ENCODE assay signal across 8 cellular contexts in the genomic region with DNA sequence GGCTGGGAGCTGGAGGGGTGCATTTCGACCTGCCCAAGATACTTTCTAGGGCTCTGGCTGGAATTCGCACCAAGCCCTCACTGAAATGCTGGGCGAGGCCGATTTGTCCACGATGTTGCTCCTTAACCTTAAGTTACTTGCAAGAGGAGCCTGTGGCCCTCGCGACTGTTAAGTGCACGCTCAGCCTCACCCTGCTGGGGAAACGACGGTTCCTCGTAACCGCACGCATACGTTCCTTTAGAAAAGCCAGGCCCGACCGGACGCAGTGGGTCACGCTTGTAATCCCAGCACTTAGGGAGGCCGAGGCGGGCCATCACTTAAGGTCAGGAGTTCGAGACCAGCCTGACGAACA. TPM values are rescaled to one million over a fixed set of nuclear protein-coding genes. Genes with fewer than 3 reads are reported as not detected.
A peak's percentile ranks its signal among the peaks of the same experiment; 100 is the strongest.
DNase-seq lines count a peak whose midpoint lies in the region; ATAC-seq and TF ChIP-seq lines count a peak whose summit lies in the region.

No MANE protein-coding gene starts in this region.

- peaks cover 33% of the 10 kb centered on the region for H3K4me1 Mint-ChIP-seq in T-helper 1 cell treated with Interleukin-12 subunit alpha and Interleukin-12 subunit beta and Interleukin-4 antibody, amounts not matched to agents 30 μg/mL and 1 μg/mL, for 36 hours (ENCODE audit: low read depth)

- peaks cover 2% of the 10 kb centered on the region for H3K36me3 Mint-ChIP-seq in T-helper 1 cell treated with Interleukin-12 subunit alpha and Interleukin-12 subunit beta and Interleukin-4 antibody, amounts not matched to agents 30 μg/mL and 1 μg/mL, for 36 hours (ENCODE audit: low read depth)

- H3K9ac ChIP-seq in mucosa of rectum (ENCODE audit: low read depth in 1 of 2, low read length in 2 of 2) = peak overlapping the region; percentile 84 to 98

- H3K27me3 ChIP-seq in mucosa of rectum (ENCODE audit: control insufficient read depth in 2 of 2, insufficient read depth in 2 of 2, low read length in 2 of 2) = no peaks in the 10 kb centered on the region
- no peaks in the 10 kb centered on the region for H3K27me3 ChIP-seq in uterus

- H3K27me3 Mint-ChIP-seq in T-helper 1 cell treated with Interleukin-12 subunit alpha and Interleukin-12 subunit beta and Interleukin-4 antibody, amounts not matched to agents 30 μg/mL and 1 μg/mL, for 36 hours (ENCODE audit: low read depth) = no peaks in the 10 kb centered on the region

- no peaks in the 10 kb centered on the region for H3K36me3 ChIP-seq in mucosa of rectum (ENCODE audit: control insufficient read depth in 2 of 2, insufficient read depth in 2 of 2, low read length in 2 of 2)
- H3K36me3 ChIP-seq in uterus = no peaks in the 10 kb centered on the region

- H3K27ac ChIP-seq in epithelial cell of prostate (peak overlapping the region; percentile 93), mucosa of rectum (ENCODE audit: low read depth in 2 of 2, low read length in 2 of 2) (peak overlapping the region; percentile 98 to 99), uterus (peak overlapping the region; percentile 94 to 97)

- DNase-seq in COLO668 (lab: John Stamatoyannopoulos, UW; ENCODE audit: unreplicated experiment) = peak; percentile 75
- DNase-seq in epithelial cell of prostate (ENCODE audit: low read depth, low spot score) = no peak
- peak in 1 of 2 donors; percentile 36 for DNase-seq in uterus
- DNase-seq in iPS-NIHi11 (ENCODE audit: low spot score) = no peak

- H3K9me3 ChIP-seq in mucosa of rectum (ENCODE audit: control insufficient read depth in 2 of 2, low read length in 2 of 2) (no peaks in the 10 kb centered on the region), uterus (no peaks in the 10 kb centered on the region)

- H3K27ac Mint-ChIP-seq in T-helper 1 cell treated with Interleukin-12 subunit alpha and Interleukin-12 subunit beta and Interleukin-4 antibody, amounts not matched to agents 30 μg/mL and 1 μg/mL, for 36 hours = peak overlapping the region; percentile 68

- intact Hi-C loops in uterus (cut with DNase I; ENCODE audit: low total_unique reads) = no loop called here

- no peak for TF ChIP-seq POLR2A in uterus (IDR thresholded peaks at IDR 0.05)

- H3K9me3 Mint-ChIP-seq in T-helper 1 cell treated with Interleukin-12 subunit alpha and Interleukin-12 subunit beta and Interleukin-4 antibody, amounts not matched to agents 30 μg/mL and 1 μg/mL, for 36 hours = no peaks in the 10 kb centered on the region

- no peak for TF ChIP-seq CTCF in uterus (IDR thresholded peaks at IDR 0.05)

- peak overlapping the region; percentile 97 for H3K4me3 Mint-ChIP-seq in T-helper 1 cell treated with Interleukin-12 subunit alpha and Interleukin-12 subunit beta and Interleukin-4 antibody, amounts not matched to agents 30 μg/mL and 1 μg/mL, for 36 hours

- ATAC-seq in HG02678 (IDR thresholded peaks at IDR 0.05; ENCODE audit: unreplicated experiment) (peak; percentile 13), HG03571 (IDR thresholded peaks at IDR 0.05; ENCODE audit: unreplicated experiment) (no peak)

- H3K4me1 ChIP-seq in mucosa of rectum (ENCODE audit: control insufficient read depth in 2 of 2, insufficient read depth in 2 of 2, low read length in 2 of 2) (peaks cover 22 to 23% of the 10 kb centered on the region in 2 donors), uterus (peaks cover 4 to 6% of the 10 kb centered on the region in 2 donors)

- H3K4me3 ChIP-seq in mucosa of rectum (ENCODE audit: low read length in 2 of 2) = peak overlapping the region; percentile 78 to 92
- H3K4me3 ChIP-seq in uterus = peak overlapping the region; percentile 79 to 81

RNA-seq across cellular contexts. Expression of a gene that starts 0.6 kb away (rescaled TPM):
- 100 to 1,000 TPM; 117 to 195 (median 147) TPM for total RNA-seq in uterus

RNA-seq across cellular contexts. Expression of a gene that starts 1.1 kb away (rescaled TPM):
- total RNA-seq in uterus = 10 to 100 TPM; 18.2 to 74.0 (median 40.3) TPM
